ENCODE assay signal across 26 cellular contexts in the genomic region with DNA sequence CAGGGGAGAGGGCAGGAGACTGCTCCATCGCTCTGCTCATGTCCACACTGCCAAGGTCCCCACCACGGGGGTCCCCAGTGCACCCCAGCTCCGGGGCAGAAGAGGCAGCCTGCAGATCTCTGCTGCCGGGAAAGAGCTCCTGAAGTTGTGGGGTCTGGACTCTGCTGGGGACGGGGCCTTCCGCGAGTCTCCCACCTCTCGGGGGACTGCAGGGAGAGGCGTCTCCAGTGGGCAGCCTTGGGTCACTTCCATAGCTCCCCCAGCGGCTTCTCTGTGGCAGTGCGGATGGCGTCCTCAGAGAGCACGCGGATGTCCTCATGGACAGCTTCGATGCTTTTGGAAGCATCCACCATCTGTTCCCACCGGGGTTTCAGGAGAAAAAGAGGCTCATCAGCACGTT. TPM values are rescaled to one million over a fixed set of nuclear protein-coding genes. Genes with fewer than 3 reads are reported as not detected.
DNase-seq lines count a peak whose midpoint lies in the region; ATAC-seq, FAIRE-seq and TF ChIP-seq lines count a peak whose summit lies in the region.
"Had no signal": no experiment of that assay in that cellular context is flagged by ENCODE, and none has a peak within 500 bp of the region (broad histone marks: within the 10 kb centered on the region; RNA-seq: fewer than 3 reads in every experiment).

No MANE protein-coding gene starts in this region.

- in situ Hi-C loops in K562 (cut with MboI) = no loop called here

- POLR2A ChIA-PET in K562 (lab: Yijun Ruan, JAX) = interaction anchor here (1.6 to 1.7 kb wide), 2 partner anchors 8 to 12 kb away, joined by 5 to 6 read pairs; no protein-coding TSS in a partner anchor

- H3K4me3 ChIP-seq in K562 (no peak overlapping the region), fibroblast of villous mesenchyme (ENCODE audit: low read depth, low read length) (no peak overlapping the region)
- H3K4me3 ChIP-seq: gastrocnemius medialis, left lung, prostate gland had no signal

- H3K4me2 ChIP-seq in K562 (ENCODE audit: insufficient read depth, low read length) = no peak overlapping the region

- H3K9me1 ChIP-seq in K562 (ENCODE audit: control insufficient read depth, insufficient read depth, low read length) = no peaks in the 10 kb centered on the region

- H3K79me2 ChIP-seq in K562 (ENCODE audit: control insufficient read depth, insufficient read depth, low read length) = no peaks in the 10 kb centered on the region

- no peaks in the 10 kb centered on the region for H3K27me3 ChIP-seq in K562 (ENCODE audit: control insufficient read depth in 2 of 2, insufficient read depth in 2 of 2, low read length in 2 of 2)
- H3K27me3 ChIP-seq: gastrocnemius medialis, left lung had no signal

- no peak overlapping the region for H3K4me3 Mint-ChIP-seq in activated naive CD4-positive, alpha-beta T cell treated with anti-CD3 and anti-CD28 coated beads, Interleukin-2, amount 10 ng/mL, durations not matched to agents 7 days and 5 days
- H3K4me3 Mint-ChIP-seq: activated CD4-positive, alpha-beta memory T cell treated with anti-CD3 and anti-CD28 coated beads, Interleukin-2, amount 10 ng/mL, durations not matched to agents 7 days and 5 days; activated naive CD8-positive, alpha-beta T cell treated with anti-CD3 and anti-CD28 coated beads, Interleukin-2, amount 10 ng/mL, durations not matched to agents 7 days and 5 days; CD4-positive, alpha-beta memory T cell; naive B cell; type B pancreatic cell had no signal

- peak; percentile 55 to 76 for DNase-seq in NCI-H524 (lab: John Stamatoyannopoulos, UW)
- no peak for DNase-seq in NCI-H524 treated with DMSO at 0.1 percent for 48 hours (lab: John Stamatoyannopoulos, UW)
- no peak for DNase-seq in K562 (ENCODE audit: extremely low read depth in 1 of 4, low spot score in 3 of 4)
- no peak for DNase-seq in fibroblast of villous mesenchyme (ENCODE audit: low read depth)
- no peak for DNase-seq in activated naive CD4-positive, alpha-beta T cell treated with anti-CD3 and anti-CD28 coated beads, Interleukin-2, amount 10 ng/mL, durations not matched to agents 7 days and 5 days
- DNase-seq: 8988T; activated CD4-positive, alpha-beta memory T cell treated with anti-CD3 and anti-CD28 coated beads, Interleukin-2, amount 10 ng/mL, durations not matched to agents 7 days and 5 days; activated effector memory CD4-positive, alpha-beta T cell treated with Interleukin-2 at 50 U/mL for 16 hours; activated naive CD8-positive, alpha-beta T cell treated with anti-CD3 and anti-CD28 coated beads, Interleukin-2, amount 10 ng/mL, durations not matched to agents 7 days and 5 days; CD4-positive, alpha-beta memory T cell; cerebellar nuclear complex; gastrocnemius medialis; hippocampal formation; KG1; left lung; naive B cell; NCI-H1436; NCI-H510A treated with DMSO at 0.1 percent for 48 hours; stimulated activated CD8-positive, alpha-beta memory T cell treated with anti-CD3 and anti-CD28 coated beads, Interleukin-4, amount 100 ng/mL, for 48 hours had no signal

- BruUV-seq in K562 (replicated peaks; lab: Mats Ljungman, UMichigan) = no TSS peak

- H3K4me1 ChIP-seq in K562 (replicated peaks in 1 of 2; ENCODE audit: control insufficient read depth in 2 of 2, insufficient read depth in 2 of 2, low read length in 2 of 2) = peaks cover 0 to 5% of the 10 kb centered on the region in 2 experiments; a peak in 2 of 5 replicates
- H3K4me1 ChIP-seq: gastrocnemius medialis, left lung, prostate gland had no signal

- TF ChIP-seq EP300 in K562 (IDR thresholded peaks at IDR 0.05; ENCODE audit: low read length) = no peak

- ATAC-seq in K562 = peak; percentile 59
- no peak for ATAC-seq in HG02981 (IDR thresholded peaks at IDR 0.05; ENCODE audit: unreplicated experiment)
- ATAC-seq: activated CD4-positive, CD25-positive, alpha-beta regulatory T cell treated with anti-CD3 and anti-CD28 coated beads, Interleukin-2, amount 50 U/mL, for 24 hours; esophagus mucosa; gastrocnemius medialis; left lung; Panc1 had no signal

- no peaks in the 10 kb centered on the region for H3K27me3 Mint-ChIP-seq in activated naive CD4-positive, alpha-beta T cell treated with anti-CD3 and anti-CD28 coated beads, Interleukin-2, amount 10 ng/mL, durations not matched to agents 7 days and 5 days
- H3K27me3 Mint-ChIP-seq: activated CD4-positive, alpha-beta memory T cell treated with anti-CD3 and anti-CD28 coated beads, Interleukin-2, amount 10 ng/mL, durations not matched to agents 7 days and 5 days; activated naive CD8-positive, alpha-beta T cell treated with anti-CD3 and anti-CD28 coated beads, Interleukin-2, amount 10 ng/mL, durations not matched to agents 7 days and 5 days; CD4-positive, alpha-beta memory T cell; naive B cell; type B pancreatic cell had no signal

- no peaks in the 10 kb centered on the region; the same call in 1 of the 2 replicates for H4K20me1 ChIP-seq in K562 (replicated peaks; ENCODE audit: control insufficient read depth, insufficient read depth, low read length)

- H3K27ac Mint-ChIP-seq in activated naive CD4-positive, alpha-beta T cell treated with anti-CD3 and anti-CD28 coated beads, Interleukin-2, amount 10 ng/mL, durations not matched to agents 7 days and 5 days = no peak overlapping the region
- H3K27ac Mint-ChIP-seq: activated CD4-positive, alpha-beta memory T cell treated with anti-CD3 and anti-CD28 coated beads, Interleukin-2, amount 10 ng/mL, durations not matched to agents 7 days and 5 days; activated naive CD8-positive, alpha-beta T cell treated with anti-CD3 and anti-CD28 coated beads, Interleukin-2, amount 10 ng/mL, durations not matched to agents 7 days and 5 days; CD4-positive, alpha-beta memory T cell; type B pancreatic cell had no signal

- intact Hi-C loops in K562 (cut with micrococcal nuclease) = no loop called here

- FAIRE-seq in K562 (lab: Jason Lieb, UNC) = no peak
- FAIRE-seq: astrocyte had no signal

- CTCF ChIA-PET in K562 (lab: Yijun Ruan, JAX; ENCODE audit: low intra/inter-chr PET ratio) = no interaction called here
- CTCF ChIA-PET in activated naive CD4-positive, alpha-beta T cell treated with anti-CD3 and anti-CD28 coated beads, Interleukin-2, amount 10 ng/mL, durations not matched to agents 7 days and 5 days (lab: Charles Lee) = interaction anchor here (0.6 kb wide), 1 partner anchor 11 kb away, joined by 3 read pairs; no protein-coding TSS in a partner anchor

- no peak overlapping the region for H3K27ac ChIP-seq in K562 (ENCODE audit: extremely low read depth, low read depth, low read length)
- H3K27ac ChIP-seq: gastrocnemius medialis, left lung, prostate gland had no signal

- TF ChIP-seq RAD21 in K562 (CRISPR knock-in tag; conservative IDR thresholded peaks at IDR 0.05 in 1 of 2, IDR thresholded peaks at IDR 0.05 in 1 of 2) = no peak

- peaks cover 33% of the 10 kb centered on the region for H3K36me3 Mint-ChIP-seq in activated naive CD4-positive, alpha-beta T cell treated with anti-CD3 and anti-CD28 coated beads, Interleukin-2, amount 10 ng/mL, durations not matched to agents 7 days and 5 days
- H3K36me3 Mint-ChIP-seq: naive B cell had no signal

- H2AFZ ChIP-seq in K562 (ENCODE audit: low read depth, low read length) = no peak overlapping the region

- peaks cover 57% of the 10 kb centered on the region; the same call in 2 of the 3 replicates for H3K36me3 ChIP-seq in K562 (ENCODE audit: control insufficient read depth, insufficient read depth, low read length)

- no peaks in the 10 kb centered on the region for H3K9me3 ChIP-seq in K562 (replicated peaks; ENCODE audit: control insufficient read depth, insufficient read depth, low read depth, low read length)
- H3K9me3 ChIP-seq: gastrocnemius medialis, left lung, prostate gland had no signal

- peaks cover 4% of the 10 kb centered on the region for H3K4me1 Mint-ChIP-seq in activated naive CD4-positive, alpha-beta T cell treated with anti-CD3 and anti-CD28 coated beads, Interleukin-2, amount 10 ng/mL, durations not matched to agents 7 days and 5 days
- H3K4me1 Mint-ChIP-seq: naive B cell had no signal

- H3K9me3 Mint-ChIP-seq in activated naive CD4-positive, alpha-beta T cell treated with anti-CD3 and anti-CD28 coated beads, Interleukin-2, amount 10 ng/mL, durations not matched to agents 7 days and 5 days = no peaks in the 10 kb centered on the region
- H3K9me3 Mint-ChIP-seq: activated CD4-positive, alpha-beta memory T cell treated with anti-CD3 and anti-CD28 coated beads, Interleukin-2, amount 10 ng/mL, durations not matched to agents 7 days and 5 days; activated naive CD8-positive, alpha-beta T cell treated with anti-CD3 and anti-CD28 coated beads, Interleukin-2, amount 10 ng/mL, durations not matched to agents 7 days and 5 days; CD4-positive, alpha-beta memory T cell; naive B cell; type B pancreatic cell had no signal

- WGBS in K562 (ENCODE audit: insufficient coverage, low coverage, missing lambda C conversion rate) = 95% methylated on average over 7 of the region's 17 CpGs

- TF ChIP-seq POLR2A in K562 (conservative IDR thresholded peaks at IDR 0.05) = no peak

- TF ChIP-seq CTCF in K562 (IDR thresholded peaks at IDR 0.05 in 2 of 3, conservative IDR thresholded peaks at IDR 0.05 in 1 of 3; ENCODE audit: insufficient read depth in 2 of 3, low read depth in 1 of 3, low read length in 3 of 3) (0 out of 6 replicates have a peak, but pooled peaks of 1 of the 3 experiments have one; percentile 13), fibroblast of villous mesenchyme (IDR thresholded peaks at IDR 0.05; ENCODE audit: insufficient read depth, low read depth, low read length) (peak; percentile 11)

- 0 out of 4 replicates have a peak overlapping the region, but pooled peaks of 1 of the 2 experiments have one; percentile 26 for H3K9ac ChIP-seq in K562 (ENCODE audit: insufficient read depth in 1 of 2, low read depth in 2 of 2, low read length in 2 of 2)

RNA-seq across cellular contexts. Expression of a gene that starts 10.7 kb away (rescaled TPM):
- total RNA-seq in K562 (2011; cell fraction: chromatin; rRNA removed; ENCODE audit: low replicate concordance) = 57.7 and 95.5 TPM in 2 replicates
- total RNA-seq in K562 (2011; cell fraction: nucleolus; rRNA removed) = 74.7 and 77.5 TPM in 2 replicates
- 86.8 and 106 TPM in 2 replicates for total RNA-seq in K562 (2011; cell fraction: nucleoplasm; rRNA removed)
- total RNA-seq in K562 (2014; rRNA removed) (78.1 and 81.1 TPM in 2 replicates), K562 (2014; rRNA removed; fragmentation: Illumina TruSeq; extraction: Trizol) (26.5 and 31.9 TPM in 2 replicates), K562 (2015; rRNA removed; fragmentation: Illumina TruSeq; extraction: Trizol) (47.9 and 55.3 TPM in 2 replicates), K562 (2021) (83.3 and 85.0 TPM in 2 replicates), fibroblast of villous mesenchyme (33.2 and 40.9 TPM in 2 replicates)
- polyA plus RNA-seq in K562 (2011; rRNA removed) (51.2 and 51.8 TPM in 2 replicates), K562 (2014; fragmentation: Illumina TruSeq; extraction: Trizol) (43.4 and 50.3 TPM in 2 replicates), K562 (2014; fragmentation: Nextera tagmentation; extraction: Ambion mirVana) (10 to 100 TPM in 1 of 2 experiments, 1 to 10 TPM in 1; 8.2 to 20.4 TPM), K562 (2014; rRNA removed) (68.7 and 79.5 TPM in 2 replicates)
- polyA plus RNA-seq in K562 (2011; cell fraction: cytosol; rRNA removed) = 45.7 and 67.7 TPM in 2 replicates
- polyA plus RNA-seq in K562 (2011; cell fraction: nucleus; rRNA removed) = 49.7 and 59.0 TPM in 2 replicates
- polyA plus RNA-seq in K562 (2012) = 49.1 and 64.7 TPM in 2 replicates
- 9.9 and 12.3 TPM in 2 replicates for polyA minus RNA-seq in K562 (2011; rRNA and poly(A)+ RNA removed)
- polyA minus RNA-seq in K562 (2011; cell fraction: cytosol; rRNA and poly(A)+ RNA removed) = 22.5 and 22.9 TPM in 2 replicates
- polyA minus RNA-seq in K562 (2011; cell fraction: nucleus; rRNA and poly(A)+ RNA removed) = 12.9 and 17.8 TPM in 2 replicates

RNA-seq across cellular contexts. Expression of a gene that starts 26.0 kb away (rescaled TPM):
- 115 and 209 TPM in 2 replicates for total RNA-seq in K562 (2011; cell fraction: chromatin; rRNA removed; ENCODE audit: low replicate concordance)
- total RNA-seq in K562 (2011; cell fraction: nucleolus; rRNA removed) = 112 and 114 TPM in 2 replicates
- total RNA-seq in K562 (2011; cell fraction: nucleoplasm; rRNA removed) = 67.4 and 95.2 TPM in 2 replicates
- total RNA-seq in K562 (2014; rRNA removed) (28.7 and 30.5 TPM in 2 replicates), K562 (2014; rRNA removed; fragmentation: Illumina TruSeq; extraction: Trizol) (23.2 and 27.9 TPM in 2 replicates), K562 (2015; rRNA removed; fragmentation: Illumina TruSeq; extraction: Trizol) (26.9 and 28.4 TPM in 2 replicates), K562 (2021) (25.1 and 27.5 TPM in 2 replicates), fibroblast of villous mesenchyme (13.2 and 21.2 TPM in 2 replicates)
- polyA plus RNA-seq in K562 (2011; rRNA removed) (32.0 and 37.2 TPM in 2 replicates), K562 (2014; fragmentation: Illumina TruSeq; extraction: Trizol) (21.9 and 23.2 TPM in 2 replicates), K562 (2014; fragmentation: Nextera tagmentation; extraction: Ambion mirVana) (10 to 100 TPM; 10.4 to 13.2 TPM), K562 (2014; rRNA removed) (53.3 and 73.4 TPM in 2 replicates)
- 27.3 and 27.8 TPM in 2 replicates for polyA plus RNA-seq in K562 (2011; cell fraction: cytosol; rRNA removed)
- polyA plus RNA-seq in K562 (2011; cell fraction: nucleus; rRNA removed) = 77.4 and 82.1 TPM in 2 replicates
- 23.3 and 29.6 TPM in 2 replicates for polyA plus RNA-seq in K562 (2012)
- polyA minus RNA-seq in K562 (2011; rRNA and poly(A)+ RNA removed) = 33.2 and 34.8 TPM in 2 replicates
- 17.5 and 22.4 TPM in 2 replicates for polyA minus RNA-seq in K562 (2011; cell fraction: cytosol; rRNA and poly(A)+ RNA removed)
- 22.6 and 23.5 TPM in 2 replicates for polyA minus RNA-seq in K562 (2011; cell fraction: nucleus; rRNA and poly(A)+ RNA removed)

RNA-seq across cellular contexts. Expression of a gene that starts 38.4 kb away (rescaled TPM):
- total RNA-seq in K562 (2011; cell fraction: chromatin; rRNA removed; ENCODE audit: low replicate concordance) = 190 and 391 TPM in 2 replicates
- 192 and 201 TPM in 2 replicates for total RNA-seq in K562 (2011; cell fraction: nucleolus; rRNA removed)
- 147 and 161 TPM in 2 replicates for total RNA-seq in K562 (2011; cell fraction: nucleoplasm; rRNA removed)
- total RNA-seq in K562 (2014; rRNA removed) (32.1 and 45.3 TPM in 2 replicates), K562 (2014; rRNA removed; fragmentation: Illumina TruSeq; extraction: Trizol) (28.9 and 36.3 TPM in 2 replicates), K562 (2015; rRNA removed; fragmentation: Illumina TruSeq; extraction: Trizol) (28.5 and 35.6 TPM in 2 replicates), K562 (2021) (51.7 and 54.9 TPM in 2 replicates), fibroblast of villous mesenchyme (36.7 and 47.1 TPM in 2 replicates)
- polyA plus RNA-seq in K562 (2011; rRNA removed) (58.8 and 75.1 TPM in 2 replicates), K562 (2014; fragmentation: Illumina TruSeq; extraction: Trizol) (49.6 and 55.9 TPM in 2 replicates), K562 (2014; fragmentation: Nextera tagmentation; extraction: Ambion mirVana) (10 to 100 TPM in 1 of 2 experiments, 1 to 10 TPM in 1; 5.9 to 13.2 TPM), K562 (2014; rRNA removed) (47.1 and 58.1 TPM in 2 replicates)
- 53.1 and 78.3 TPM in 2 replicates for polyA plus RNA-seq in K562 (2011; cell fraction: cytosol; rRNA removed)
- 238 and 272 TPM in 2 replicates for polyA plus RNA-seq in K562 (2011; cell fraction: nucleus; rRNA removed)
- polyA plus RNA-seq in K562 (2012) = 49.9 and 50.6 TPM in 2 replicates
- polyA minus RNA-seq in K562 (2011; rRNA and poly(A)+ RNA removed) = 46.1 and 62.6 TPM in 2 replicates
- 34.6 and 38.6 TPM in 2 replicates for polyA minus RNA-seq in K562 (2011; cell fraction: cytosol; rRNA and poly(A)+ RNA removed)
- 46.6 and 70.8 TPM in 2 replicates for polyA minus RNA-seq in K562 (2011; cell fraction: nucleus; rRNA and poly(A)+ RNA removed)

RNA-seq across cellular contexts. Expression of a gene that starts 38.9 kb away (rescaled TPM):
- 16.6 and 44.7 TPM in 2 replicates for total RNA-seq in K562 (2011; cell fraction: chromatin; rRNA removed; ENCODE audit: low replicate concordance)
- total RNA-seq in K562 (2011; cell fraction: nucleolus; rRNA removed) = 27.8 and 36.2 TPM in 2 replicates
- total RNA-seq in K562 (2011; cell fraction: nucleoplasm; rRNA removed) = 21.6 and 23.1 TPM in 2 replicates
- 56.2 and 79.2 TPM in 2 replicates for total RNA-seq in K562 (2014; rRNA removed)
- 16.5 and 26.3 TPM in 2 replicates for total RNA-seq in K562 (2014; rRNA removed; fragmentation: Illumina TruSeq; extraction: Trizol)
- 50.1 and 50.5 TPM in 2 replicates for total RNA-seq in K562 (2015; rRNA removed; fragmentation: Illumina TruSeq; extraction: Trizol)
- 60.9 and 65.9 TPM in 2 replicates for total RNA-seq in K562 (2021)
- polyA plus RNA-seq in K562 (2011; rRNA removed) = 25.6 and 33.3 TPM in 2 replicates
- polyA plus RNA-seq in K562 (2011; cell fraction: cytosol; rRNA removed) = 32.2 and 65.6 TPM in 2 replicates
- 19.3 and 26.4 TPM in 2 replicates for polyA plus RNA-seq in K562 (2011; cell fraction: nucleus; rRNA removed)
- polyA plus RNA-seq in K562 (2012) = 42.1 and 45.0 TPM in 2 replicates
- 44.1 and 73.5 TPM in 2 replicates for polyA plus RNA-seq in K562 (2014; fragmentation: Illumina TruSeq; extraction: Trizol)
- 1 to 10 TPM; 8.6 to 9.2 TPM for polyA plus RNA-seq in K562 (2014; fragmentation: Nextera tagmentation; extraction: Ambion mirVana)
- 43.9 and 49.2 TPM in 2 replicates for polyA plus RNA-seq in K562 (2014; rRNA removed)
- polyA minus RNA-seq in K562 (2011; rRNA and poly(A)+ RNA removed) = 14.2 and 18.5 TPM in 2 replicates
- 25.8 and 30.1 TPM in 2 replicates for polyA minus RNA-seq in K562 (2011; cell fraction: cytosol; rRNA and poly(A)+ RNA removed)
- 12.4 and 12.9 TPM in 2 replicates for polyA minus RNA-seq in K562 (2011; cell fraction: nucleus; rRNA and poly(A)+ RNA removed)
- total RNA-seq in fibroblast of villous mesenchyme = 35.4 and 36.7 TPM in 2 replicates

RNA-seq across cellular contexts. Expression of a gene that starts 58.5 kb away (rescaled TPM):
- 47.1 and 160 TPM in 2 replicates for total RNA-seq in K562 (2011; cell fraction: chromatin; rRNA removed; ENCODE audit: low replicate concordance)
- 99.4 and 106 TPM in 2 replicates for total RNA-seq in K562 (2011; cell fraction: nucleolus; rRNA removed)
- 49.9 and 63.9 TPM in 2 replicates for total RNA-seq in K562 (2011; cell fraction: nucleoplasm; rRNA removed)
- total RNA-seq in K562 (2014; rRNA removed) (22.4 and 23.3 TPM in 2 replicates), K562 (2014; rRNA removed; fragmentation: Illumina TruSeq; extraction: Trizol) (1.7 and 4.4 TPM in 2 replicates), K562 (2015; rRNA removed; fragmentation: Illumina TruSeq; extraction: Trizol) (10.3 and 10.9 TPM in 2 replicates), K562 (2021) (26.0 and 30.8 TPM in 2 replicates), fibroblast of villous mesenchyme (13.4 and 18.0 TPM in 2 replicates)
- polyA plus RNA-seq in K562 (2011; rRNA removed) (15.2 and 25.7 TPM in 2 replicates), K562 (2014; fragmentation: Illumina TruSeq; extraction: Trizol) (5.1 and 10.1 TPM in 2 replicates), K562 (2014; fragmentation: Nextera tagmentation; extraction: Ambion mirVana) (under 1 TPM; 0.39 to 0.52 TPM), K562 (2014; rRNA removed) (26.5 and 29.0 TPM in 2 replicates)
- 10.4 and 20.9 TPM in 2 replicates for polyA plus RNA-seq in K562 (2011; cell fraction: cytosol; rRNA removed)
- polyA plus RNA-seq in K562 (2011; cell fraction: nucleus; rRNA removed) = 136 and 197 TPM in 2 replicates
- polyA plus RNA-seq in K562 (2012) = 28.7 and 36.6 TPM in 2 replicates
- polyA minus RNA-seq in K562 (2011; rRNA and poly(A)+ RNA removed) = 4.4 and 10.4 TPM in 2 replicates
- 14.4 and 21.0 TPM in 2 replicates for polyA minus RNA-seq in K562 (2011; cell fraction: cytosol; rRNA and poly(A)+ RNA removed)
- polyA minus RNA-seq in K562 (2011; cell fraction: nucleus; rRNA and poly(A)+ RNA removed) = 33.7 and 35.7 TPM in 2 replicates

Comparison
In these comparisons a context has a peak if more than half of its experiments do, and no peak if none do; other contexts are left out.
1. DNase-seq: peak in NCI-H524 (2 of 2); none in NCI-H524 treated with DMSO at 0.1 percent for 48 hours (single experiment), K562 (0 of 4), fibroblast of villous mesenchyme (single experiment) and activated naive CD4-positive, alpha-beta T cell treated with anti-CD3 and anti-CD28 coated beads, Interleukin-2, amount 10 ng/mL, durations not matched to agents 7 days and 5 days (single experiment).